Comparison of ENCODE assay signal across 8 cellular contexts in the genomic region with DNA sequence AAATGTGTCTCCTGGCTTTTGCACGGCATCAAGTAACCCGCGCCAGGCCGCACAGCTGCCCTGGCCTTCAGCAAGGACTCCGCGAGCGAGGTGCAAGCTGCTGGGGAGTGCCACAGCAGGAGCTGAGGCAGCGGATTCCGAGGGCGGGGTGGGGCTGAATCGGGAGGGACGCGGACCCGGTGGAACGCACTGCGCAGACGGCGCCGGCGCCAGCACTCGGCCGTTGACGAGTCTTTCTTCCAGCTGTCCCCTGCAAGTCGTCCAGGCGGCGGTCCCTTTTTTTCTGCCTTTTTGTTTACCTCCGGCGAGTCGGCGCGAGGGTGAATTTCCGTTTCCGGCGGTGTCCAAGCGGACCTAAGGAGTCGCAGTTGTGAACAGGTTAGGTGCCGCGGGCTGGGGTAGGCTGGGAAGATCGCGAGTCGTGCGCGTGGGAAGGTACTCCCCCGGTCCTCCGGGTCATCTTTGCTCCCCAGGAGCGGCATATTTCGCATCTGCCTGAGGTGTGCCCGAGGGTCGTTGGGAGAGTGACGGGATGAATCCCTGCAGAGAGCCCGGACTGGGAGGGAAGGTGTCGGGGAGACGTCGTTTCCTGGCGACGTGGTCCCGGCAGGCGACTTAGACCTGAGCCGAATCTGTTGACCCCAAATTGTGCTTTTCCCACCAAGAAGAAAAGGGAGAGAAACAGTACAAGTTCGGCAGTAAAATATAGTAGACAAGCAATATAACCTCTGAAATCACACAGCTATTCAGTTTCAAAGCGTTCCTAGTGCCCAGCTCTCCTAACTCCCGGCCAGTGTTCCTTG.
DNase-seq lines count a peak whose midpoint lies in the region; ATAC-seq, FAIRE-seq and TF ChIP-seq lines count a peak whose summit lies in the region.
"Not testable (repeated sequence)": the region's sequence is repeated elsewhere in the genome, so short reads cannot be mapped to it uniquely, and the experiment has no call there.

No MANE protein-coding gene starts in this region.

- H3K4me3 ChIP-seq in H1 (ENCODE audit: extremely low read depth in 1 of 4, insufficient read depth in 2 of 4, low read depth in 3 of 4, low read length in 4 of 4) = peak overlapping the region; percentile 61 to 85 (median 70)
- H3K4me3 ChIP-seq in lower lobe of right lung = peak overlapping the region; percentile 67

- peak overlapping the region; percentile 89 for H3K27ac ChIP-seq in H1 (ENCODE audit: low read depth, low read length)
- peak overlapping the region; percentile 80 for H3K27ac ChIP-seq in lower lobe of right lung

- TF ChIP-seq RAD21 in H1 (IDR thresholded peaks at IDR 0.05 in 1 of 2, conservative IDR thresholded peaks at IDR 0.05 in 1 of 2; ENCODE audit: low read depth in 2 of 2, low read length in 2 of 2) = not testable (repeated sequence)

- intact Hi-C loops in lower lobe of right lung (cut with DNase I) = not testable (repeated sequence)

- not testable (repeated sequence) for H3K36me3 Mint-ChIP-seq in activated CD8-positive, alpha-beta memory T cell treated with anti-CD3 and anti-CD28 coated beads, Interleukin-2, amount 10 ng/mL, durations not matched to agents 7 days and 5 days

- H3K56ac ChIP-seq in H1 (replicated peaks; ENCODE audit: insufficient read length, low read depth, low read length) = not testable (repeated sequence)

- ATAC-seq in GM19397 (IDR thresholded peaks at IDR 0.05; ENCODE audit: unreplicated experiment) (peak; percentile 81), HG03521 (IDR thresholded peaks at IDR 0.05; ENCODE audit: unreplicated experiment) (peak; percentile 71), lower lobe of right lung (peak; percentile 94 to 98)
- ATAC-seq in activated CD8-positive, alpha-beta memory T cell treated with anti-CD3 and anti-CD28 coated beads, Interleukin-2, amount 10 ng/mL, durations not matched to agents 7 days and 5 days = peak; percentile 76

- H3K9me3 ChIP-seq in H1 (ENCODE audit: insufficient read depth in 2 of 2, low read depth in 1 of 2, low read length in 1 of 2); lower lobe of right lung: not testable (repeated sequence)

- peak overlapping the region; percentile 87 for H4K5ac ChIP-seq in H1 (ENCODE audit: insufficient read length, low read depth, low read length)

- not testable (repeated sequence) for H3K36me3 ChIP-seq in H1 (ENCODE audit: control insufficient read depth in 2 of 4, insufficient read depth in 4 of 4, low read length in 3 of 4)
- H3K36me3 ChIP-seq in lower lobe of right lung = peaks cover 11% of the 10 kb centered on the region

- H3K79me1 ChIP-seq in H1 (ENCODE audit: low read depth, low read length) = not testable (repeated sequence)

- H3K4me3 Mint-ChIP-seq in activated CD8-positive, alpha-beta memory T cell treated with anti-CD3 and anti-CD28 coated beads, Interleukin-2, amount 10 ng/mL, durations not matched to agents 7 days and 5 days = peak overlapping the region; percentile 84

- H3K23ac ChIP-seq in H1 (ENCODE audit: insufficient read length) = not testable (repeated sequence)

- H3K27me3 ChIP-seq in H1 (replicated peaks in 1 of 4; ENCODE audit: control insufficient read depth in 3 of 4, extremely low read depth in 1 of 4, insufficient read depth in 3 of 4, low read length in 3 of 4); lower lobe of right lung (ENCODE audit: low read depth): not testable (repeated sequence)

- H2BK12ac ChIP-seq in H1 (ENCODE audit: low read depth, low read length) = not testable (repeated sequence)

- not testable (repeated sequence) for H2BK5ac ChIP-seq in H1 (ENCODE audit: low read depth, low read length)

- POLR2A ChIA-PET in H1 (lab: Charles Lee; ENCODE audit: partially characterized antibody) = not testable (repeated sequence)

- peak overlapping the region; percentile 77 for H2AFZ ChIP-seq in H1 (ENCODE audit: low read length)

- TF ChIP-seq EP300 in H1 (IDR thresholded peaks at IDR 0.05; ENCODE audit: borderline replicate concordance in 1 of 2, low read depth in 2 of 2, low read length in 2 of 2) = not testable (repeated sequence)

- peak overlapping the region; percentile 93; the same call in 1 of the 2 replicates for H4K8ac ChIP-seq in H1 (ENCODE audit: extremely low read depth, insufficient read depth, low read length)

- TF ChIP-seq CTCF in H1 (IDR thresholded peaks at IDR 0.05; ENCODE audit: control extremely low read depth in 1 of 3, insufficient read depth in 1 of 3, low read depth in 1 of 3, low read length in 3 of 3); lower lobe of right lung (IDR thresholded peaks at IDR 0.05): not testable (repeated sequence)

- H3K4me1 ChIP-seq in H1 (replicated peaks in 1 of 4; ENCODE audit: control insufficient read depth in 3 of 4, insufficient read depth in 4 of 4, low read length in 3 of 4); lower lobe of right lung: not testable (repeated sequence)

- H3K14ac ChIP-seq in H1 (ENCODE audit: insufficient read length) = not testable (repeated sequence)

- H3K18ac ChIP-seq in H1 (ENCODE audit: extremely low read depth, low read length) = peak overlapping the region; percentile 95; the same call in 1 of the 2 replicates

- FAIRE-seq in H1 (lab: Jason Lieb, UNC) = not testable (repeated sequence)

- not testable (repeated sequence) for H3K9me3 Mint-ChIP-seq in activated CD8-positive, alpha-beta memory T cell treated with anti-CD3 and anti-CD28 coated beads, Interleukin-2, amount 10 ng/mL, durations not matched to agents 7 days and 5 days (ENCODE audit: low read depth)

- H3K4me2 ChIP-seq in H1 (ENCODE audit: insufficient read depth in 1 of 2, low read depth in 2 of 2, low read length in 2 of 2) = peak overlapping the region; percentile 80 to 85

- peak in 12 of 14 donors; percentile 6 to 79 (median 62) for DNase-seq in C1 segment of cervical spinal cord (lab: John Stamatoyannopoulos, UW)
- DNase-seq in NCI-H82 (lab: John Stamatoyannopoulos, UW) = peak; percentile 82
- peak; percentile 84 for DNase-seq in activated CD8-positive, alpha-beta memory T cell treated with anti-CD3 and anti-CD28 coated beads, Interleukin-2, amount 10 ng/mL, durations not matched to agents 7 days and 5 days
- DNase-seq in H1 (ENCODE audit: low read depth in 1 of 2, low spot score in 2 of 2) = peak in 1 of 2 experiments; percentile 83
- peak; percentile 88 for DNase-seq in lower lobe of right lung
- DNase-seq in stimulated activated CD4-positive, alpha-beta T cell treated with anti-CD3 and anti-CD28 coated beads, Interleukin-2, amount 100 ng/mL, for 24 hours = peak; percentile 70 to 74

- H3K4me1 Mint-ChIP-seq in activated CD8-positive, alpha-beta memory T cell treated with anti-CD3 and anti-CD28 coated beads, Interleukin-2, amount 10 ng/mL, durations not matched to agents 7 days and 5 days = peaks cover 13% of the 10 kb centered on the region

- WGBS in H1 (ENCODE audit: extremely low coverage in 1 of 2, insufficient coverage in 1 of 2, insufficient read length in 1 of 2, insufficient replicate concordance in 2 of 2, low coverage in 1 of 2, low lambda C conversion rate in 2 of 2, missing lambda C conversion rate in 1 of 2), 2 experiments = 2% methylated on average over 19 of the region's 62 CpGs; no CpG with 5 or more reads in 1 of the 2 experiments

- H3K4ac ChIP-seq in H1 (replicated peaks; ENCODE audit: insufficient read length, low read depth, low read length) = not testable (repeated sequence)

- TF ChIP-seq POLR2A in H1 (IDR thresholded peaks at IDR 0.05; ENCODE audit: control extremely low read depth in 1 of 2, low read depth in 2 of 2, low read length in 2 of 2) = peak in 1 of 2 experiments; percentile 52; a peak in 2 of 3 replicates

- H3K9ac ChIP-seq in H1 (replicated peaks in 1 of 4; ENCODE audit: extremely low read depth in 1 of 4, low read depth in 3 of 4, low read length in 3 of 4) = peak overlapping the region; percentile 70 to 80 (median 75)

- not testable (repeated sequence) for H2BK20ac ChIP-seq in H1 (ENCODE audit: low read length)

- not testable (repeated sequence) for H4K20me1 ChIP-seq in H1 (replicated peaks in 1 of 2; ENCODE audit: control insufficient read depth in 1 of 2, insufficient read depth in 2 of 2, low read length in 2 of 2)

- not testable (repeated sequence) for H3K23me2 ChIP-seq in H1 (ENCODE audit: low read depth, low read length)

- H3K27me3 Mint-ChIP-seq in activated CD8-positive, alpha-beta memory T cell treated with anti-CD3 and anti-CD28 coated beads, Interleukin-2, amount 10 ng/mL, durations not matched to agents 7 days and 5 days = not testable (repeated sequence)

- peak overlapping the region; percentile 71 for H3K27ac Mint-ChIP-seq in activated CD8-positive, alpha-beta memory T cell treated with anti-CD3 and anti-CD28 coated beads, Interleukin-2, amount 10 ng/mL, durations not matched to agents 7 days and 5 days

- not testable (repeated sequence) for H3K79me2 ChIP-seq in H1 (ENCODE audit: control insufficient read depth in 1 of 2, insufficient read depth in 2 of 2, low read length in 2 of 2)

- H2BK120ac ChIP-seq in H1 (replicated peaks; ENCODE audit: low read depth, low read length) = not testable (repeated sequence)

- CTCF ChIA-PET in activated CD8-positive, alpha-beta memory T cell treated with anti-CD3 and anti-CD28 coated beads, Interleukin-2, amount 10 ng/mL, durations not matched to agents 7 days and 5 days (lab: Charles Lee); H1 (lab: Charles Lee; ENCODE audit: partially characterized antibody): not testable (repeated sequence)

- not testable (repeated sequence) for H2BK15ac ChIP-seq in H1 (ENCODE audit: low read length)

- H4K91ac ChIP-seq in H1 (replicated peaks; ENCODE audit: insufficient read length, low read length) = not testable (repeated sequence)

- not testable (repeated sequence) for H2AK5ac ChIP-seq in H1 (ENCODE audit: low read depth, low read length)

TF ChIP-seq in H1, 55 proteins besides CTCF, POLR2A, EP300 and RAD21:
- TF ChIP-seq RBBP5 (IDR thresholded peaks at IDR 0.05; ENCODE audit: borderline replicate concordance, low read depth, low read length) (0 out of 2 replicates have a peak, but pooled peaks have one; percentile 26), TBP (IDR thresholded peaks at IDR 0.05; ENCODE audit: low read depth, low read length) (peak; percentile 53; the same call in 1 of the 2 replicates), TAF1 (IDR thresholded peaks at IDR 0.05; ENCODE audit: low read depth, low read length) (peak; percentile 69; the same call in 1 of the 2 replicates), GABPA (IDR thresholded peaks at IDR 0.05; ENCODE audit: borderline replicate concordance, insufficient read depth, low read length) (peak; percentile 82; the same call in 1 of the 2 replicates), KDM4A (IDR thresholded peaks at IDR 0.05; ENCODE audit: low read depth, low read length, severe bottlenecking) (peak; percentile 60), PHF8 (conservative IDR thresholded peaks at IDR 0.05; ENCODE audit: low read depth, low read length) (peak; percentile 80), ASH2L (IDR thresholded peaks at IDR 0.05; ENCODE audit: low read length) (peak; percentile 65)
